8 cellular contexts compared by ENCODE assay signal in the genomic region with DNA sequence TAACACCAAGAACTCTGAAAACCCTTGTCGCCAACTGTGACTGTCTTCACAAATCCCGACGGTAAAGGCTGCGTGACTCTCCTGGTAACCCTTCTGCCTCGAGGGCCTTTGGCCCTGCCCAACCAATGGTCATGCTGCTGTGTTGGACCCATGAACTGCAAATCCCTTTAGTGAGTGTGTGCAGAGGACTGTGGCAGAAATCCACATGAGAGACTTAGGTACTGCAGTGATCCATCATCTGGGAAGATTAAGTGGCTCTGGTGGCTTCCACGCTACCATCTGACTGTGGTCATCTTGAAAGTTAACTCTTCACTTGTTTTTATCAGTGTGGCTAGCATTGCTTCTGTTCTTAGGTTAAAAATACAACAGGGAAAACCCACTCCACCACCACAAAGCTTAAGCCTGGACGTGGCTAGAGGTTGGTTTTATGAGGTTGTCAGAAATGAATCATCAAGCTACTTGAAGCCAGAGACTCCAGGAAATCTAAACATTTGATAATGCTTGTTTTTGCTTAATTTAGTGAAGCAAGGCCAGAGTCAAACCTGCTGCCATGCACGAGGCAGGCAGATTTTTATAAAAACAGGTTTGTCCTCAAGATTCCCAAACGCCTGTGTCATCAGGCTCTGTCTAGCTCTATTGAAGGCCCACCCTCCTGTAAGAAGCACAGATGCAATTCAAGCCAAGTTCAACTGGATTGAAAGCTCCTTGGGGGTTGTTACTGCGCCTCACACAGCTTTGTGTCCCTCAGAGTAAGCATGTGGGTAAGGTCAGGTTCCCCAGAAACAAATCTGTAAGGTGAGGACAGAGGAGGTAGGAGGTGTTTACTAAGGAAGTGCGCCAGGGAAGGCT.
DNase-seq lines count a peak whose midpoint lies in the region; ATAC-seq lines count a peak whose summit lies in the region.

No MANE protein-coding gene starts in this region.

- peak; percentile 82 for ATAC-seq in HG02973 (IDR thresholded peaks at IDR 0.05; ENCODE audit: unreplicated experiment)

- peak; percentile 7 to 8 for DNase-seq in stimulated activated CD4-positive, alpha-beta T cell treated with anti-CD3 and anti-CD28 coated beads, Interleukin-15, amount 100 ng/mL, for 48 hours (ENCODE audit: low read depth in 2 of 2)
- DNase-seq in stimulated activated CD4-positive, alpha-beta T cell treated with anti-CD3 and anti-CD28 coated beads, Interleukin-12 subunit alpha, Interleukin-12 subunit beta, amount 100 ng/mL, for 4 hours = no peak
- peak; percentile 70 for DNase-seq in T-helper 2 cell treated with Interferon-gamma antibody and Interleukin-4, amounts not matched to agents 5 μg/mL and 100 μg/mL, for 36 hours (ENCODE audit: low spot score)
- DNase-seq in kidney tubule cell (ENCODE audit: low spot score) (peak; percentile 89), hypothalamus (lab: John Stamatoyannopoulos, UW) (no peak), RKO (ENCODE audit: low spot score) (no peak), midbrain (lab: John Stamatoyannopoulos, UW) (no peak)

- H3K36me3 Mint-ChIP-seq in T-helper 2 cell treated with Interferon-gamma antibody and Interleukin-4, amounts not matched to agents 5 μg/mL and 100 μg/mL, for 36 hours (ENCODE audit: low read depth) = peaks cover 10% of the 10 kb centered on the region

- H3K27me3 Mint-ChIP-seq in T-helper 2 cell treated with Interferon-gamma antibody and Interleukin-4, amounts not matched to agents 5 μg/mL and 100 μg/mL, for 36 hours (ENCODE audit: low read depth) = peaks cover 49% of the 10 kb centered on the region

- H3K4me3 Mint-ChIP-seq in T-helper 2 cell treated with Interferon-gamma antibody and Interleukin-4, amounts not matched to agents 5 μg/mL and 100 μg/mL, for 36 hours = peak overlapping the region; percentile 54

- H3K27ac Mint-ChIP-seq in T-helper 2 cell treated with Interferon-gamma antibody and Interleukin-4, amounts not matched to agents 5 μg/mL and 100 μg/mL, for 36 hours = peak overlapping the region; percentile 35

- H3K9me3 Mint-ChIP-seq in T-helper 2 cell treated with Interferon-gamma antibody and Interleukin-4, amounts not matched to agents 5 μg/mL and 100 μg/mL, for 36 hours = peaks cover 3% of the 10 kb centered on the region

- H3K4me1 Mint-ChIP-seq in T-helper 2 cell treated with Interferon-gamma antibody and Interleukin-4, amounts not matched to agents 5 μg/mL and 100 μg/mL, for 36 hours (ENCODE audit: low read depth) = peaks cover 42% of the 10 kb centered on the region

Comparison
In these comparisons a context has a peak if more than half of its experiments do, and no peak if none do; other contexts are left out.
1. DNase-seq: peak in stimulated activated CD4-positive, alpha-beta T cell treated with anti-CD3 and anti-CD28 coated beads, Interleukin-15, amount 100 ng/mL, for 48 hours (2 of 2), T-helper 2 cell treated with Interferon-gamma antibody and Interleukin-4, amounts not matched to agents 5 μg/mL and 100 μg/mL, for 36 hours (single experiment) and kidney tubule cell (single experiment); none in stimulated activated CD4-positive, alpha-beta T cell treated with anti-CD3 and anti-CD28 coated beads, Interleukin-12 subunit alpha, Interleukin-12 subunit beta, amount 100 ng/mL, for 4 hours (single experiment), hypothalamus (0 of 51), RKO (single experiment) and midbrain (single experiment).